In the genomic region with DNA sequence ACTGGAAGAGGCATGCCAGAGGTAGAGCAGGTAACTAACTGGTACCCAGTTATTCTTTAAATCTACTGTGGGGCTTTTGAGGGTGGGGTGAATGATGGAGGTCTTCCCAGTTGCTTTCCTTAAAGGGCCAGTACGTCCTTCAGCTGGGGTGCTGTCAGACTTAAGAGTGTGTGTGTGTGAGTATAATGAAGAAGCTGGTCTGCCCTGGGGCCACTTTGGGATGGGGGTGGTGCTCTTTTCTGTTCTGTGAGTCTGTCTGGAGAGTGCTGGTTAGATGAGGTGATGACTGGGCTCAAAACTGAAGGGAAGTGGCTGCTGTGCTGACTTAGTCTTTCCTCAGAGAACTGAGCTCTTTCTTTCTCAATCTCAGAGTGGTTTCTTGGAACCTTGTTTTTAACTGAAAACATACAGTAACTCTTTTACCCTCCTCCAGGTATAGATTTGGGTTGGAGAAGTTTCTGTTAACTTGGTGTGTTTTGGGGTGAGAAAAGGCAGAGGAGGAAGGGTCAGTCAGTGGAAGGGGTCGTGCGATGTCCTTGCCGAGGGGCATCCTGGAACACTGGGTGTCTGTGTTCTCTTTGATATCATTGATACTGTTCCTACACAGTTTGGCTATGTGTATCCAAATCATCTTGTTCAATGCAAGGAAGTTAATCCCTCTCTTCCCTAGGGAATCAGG, we compare ENCODE assay signal across 8 cellular contexts. TPM values are rescaled to one million over a fixed set of nuclear protein-coding genes. Genes with fewer than 3 reads are reported as not detected.
DNase-seq lines count a peak whose midpoint lies in the region; ATAC-seq and TF ChIP-seq lines count a peak whose summit lies in the region.

No MANE protein-coding gene starts in this region.

- no peak overlapping the region for H2AFZ ChIP-seq in neuron (ENCODE audit: low read depth, low read length)

- DNase-seq in GM06990 (ENCODE audit: extremely low read depth, insufficient read length) (no peak), NOMO-1 treated with DMSO at 0.1 percent for 48 hours (lab: John Stamatoyannopoulos, UW; ENCODE audit: unreplicated experiment) (peak; percentile 91), fibroblast of mammary gland (ENCODE audit: low read depth) (peak; percentile 77), thyroid gland (no peak), cerebellar nuclear complex (lab: John Stamatoyannopoulos, UW) (no peak)
- DNase-seq in activated T-cell treated with anti-CD3 and anti-CD28 coated beads, Interleukin-2, amount 50 U/mL, for 48 hours, result peak; percentile 81 to 82

- H3K27me3 ChIP-seq in GM06990 (replicated peaks; ENCODE audit: control insufficient read depth, insufficient read depth, low read length) (no peaks in the 10 kb centered on the region), neuron (ENCODE audit: insufficient read depth, low read length) (no peaks in the 10 kb centered on the region), thyroid gland (no peaks in the 10 kb centered on the region)

- ATAC-seq in HG03439 (IDR thresholded peaks at IDR 0.05; ENCODE audit: unreplicated experiment), result no peak

- H3K36me3 ChIP-seq in GM06990 (ENCODE audit: control insufficient read depth, insufficient read depth, low read length) (no peaks in the 10 kb centered on the region), neuron (ENCODE audit: insufficient read depth, low read length) (no peaks in the 10 kb centered on the region), thyroid gland (no peaks in the 10 kb centered on the region)

- 44 to 64% methylated on average over 4 of the region's 4 CpGs for WGBS in thyroid gland, 2 donors

- intact Hi-C loops in thyroid gland (cut with DNase I), result no loop called here

- TF ChIP-seq CTCF in GM06990 (IDR thresholded peaks at IDR 0.05; ENCODE audit: insufficient read depth, low read length, poor library complexity, severe bottlenecking), result no peak
- TF ChIP-seq CTCF in fibroblast of mammary gland (conservative IDR thresholded peaks at IDR 0.05; ENCODE audit: control insufficient read depth, insufficient read depth, low read depth, low read length), result no peak
- no peak for TF ChIP-seq CTCF in thyroid gland (IDR thresholded peaks at IDR 0.05)

- H3K4me3 ChIP-seq in GM06990 (replicated peaks; ENCODE audit: low read depth, low read length) (peak overlapping the region; percentile 43), fibroblast of mammary gland (ENCODE audit: control insufficient read depth, low read depth, low read length) (peak overlapping the region; percentile 69), neuron (ENCODE audit: low read length) (peak overlapping the region; percentile 56), thyroid gland (replicated peaks in 1 of 3) (peak overlapping the region in 1 of 3 donors; percentile 8)

- peak overlapping the region; percentile 40 to 75 (median 72) for H3K27ac ChIP-seq in thyroid gland

- H3K9me3 ChIP-seq in neuron (ENCODE audit: low read length) (no peaks in the 10 kb centered on the region), thyroid gland (no peaks in the 10 kb centered on the region)

- H3K4me1 ChIP-seq in neuron (ENCODE audit: insufficient read depth, low read length) (peaks cover 21% of the 10 kb centered on the region), thyroid gland (peaks cover 19 to 28% of the 10 kb centered on the region in 2 donors)

- no peak for TF ChIP-seq POLR2A in thyroid gland (IDR thresholded peaks at IDR 0.05)

RNA-seq across cellular contexts. Expression of gene MACF1, which starts 0.7 kb away (rescaled TPM):
- 100 to 1,000 TPM; 308 to 834 (median 427) TPM for total RNA-seq in thyroid gland

Comparison
In these comparisons a context has a peak if more than half of its experiments do, and no peak if none do; other contexts are left out.
1. DNase-seq: peak in NOMO-1 treated with DMSO at 0.1 percent for 48 hours (single experiment), activated T-cell treated with anti-CD3 and anti-CD28 coated beads, Interleukin-2, amount 50 U/mL, for 48 hours (2 of 2) and fibroblast of mammary gland (single experiment); none in GM06990 (single experiment), thyroid gland (0 of 2) and cerebellar nuclear complex (0 of 2).